In the genomic region with DNA sequence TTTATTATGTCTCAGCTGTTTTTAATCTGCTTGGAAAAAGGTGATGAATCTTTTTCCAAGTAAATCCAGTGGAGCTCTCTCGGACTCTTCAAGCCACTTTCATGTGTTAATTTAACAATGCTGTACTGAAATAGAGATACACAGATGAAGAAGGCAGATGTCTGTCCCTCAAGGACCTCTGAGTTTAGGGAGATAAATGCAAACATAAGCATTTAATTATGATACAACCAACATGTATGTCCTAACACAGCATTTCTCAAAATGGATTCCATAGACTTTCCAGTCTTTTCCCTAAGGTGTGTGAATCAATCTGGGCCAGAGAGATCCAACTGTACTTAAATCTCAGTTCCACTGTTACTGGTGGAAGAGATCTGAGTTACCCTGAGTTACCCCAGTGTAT, we compare ENCODE assay signal across 27 cellular contexts.
"Had no signal": no experiment of that assay in that cellular context is flagged by ENCODE, and none has a peak within 500 bp of the region (broad histone marks: within the 10 kb centered on the region; RNA-seq: fewer than 3 reads in every experiment).

No MANE protein-coding gene starts in this region.

- H3K36me3 ChIP-seq: stomach, suprapubic skin, thoracic aorta, thyroid gland, tibial artery, tibial nerve, transverse colon, upper lobe of left lung, upper lobe of right lung, uterus, vagina had no signal

- H3K27ac ChIP-seq: stomach, suprapubic skin, testis, thoracic aorta, thyroid gland, tibial artery, tibial nerve, transverse colon, upper lobe of left lung, upper lobe of right lung, uterus, vagina had no signal

- ATAC-seq: stimulated activated effector memory CD8-positive, alpha-beta T cell treated with anti-CD3 and anti-CD28 coated beads, Interleukin-12 subunit alpha, Interleukin-12 subunit beta, amount 100 ng/mL, for 72 hours; stimulated activated memory B cell treated with anti-CD40 and anti-IgM and Interleukin-4, amounts not matched to agents 10 μg/mL and 1 μg/mL and 100 μg/mL, for 72 hours; stimulated activated naive B cell treated with anti-CD40 and anti-IgM and Interleukin-4, amounts not matched to agents 10 μg/mL and 1 μg/mL and 100 μg/mL, for 72 hours; stimulated activated naive CD8-positive, alpha-beta T cell treated with anti-CD3 and anti-CD28 coated beads, Interleukin-15, amount 100 ng/mL, for 72 hours; stimulated activated naive CD8-positive, alpha-beta T cell treated with anti-CD3 and anti-CD28 coated beads, Interleukin-15, Interleukin-2, amounts not matched to agents 100 U/mL and 50 U/mL, for 24 hours; upper lobe of right lung had no signal

- DNase-seq: stimulated activated CD4-positive, alpha-beta T cell treated with anti-CD3 and anti-CD28 coated beads, Interleukin-2, amount 100 ng/mL, for 48 hours; stimulated activated CD4-positive, alpha-beta T cell treated with anti-CD3 and anti-CD28 coated beads, Interleukin-4, amount 100 ng/mL, for 1 hour; stimulated activated CD4-positive, alpha-beta T cell treated with anti-CD3 and anti-CD28 coated beads, Interleukin-4, amount 100 ng/mL, for 24 hours; stimulated activated CD4-positive, alpha-beta T cell treated with anti-CD3 and anti-CD28 coated beads, Interleukin-4, amount 100 ng/mL, for 4 hours; stimulated activated CD8-positive, alpha-beta memory T cell treated with anti-CD3 and anti-CD28 coated beads, Interleukin-4, amount 100 ng/mL, for 48 hours; stimulated activated naive B cell treated with anti-CD40 and anti-IgM and Interleukin-4, amounts not matched to agents 10 μg/mL and 1 μg/mL and 100 μg/mL, for 72 hours; stimulated activated naive CD4-positive, alpha-beta T cell; stimulated activated naive CD4-positive, alpha-beta T cell treated with Interleukin-2 at 50 U/mL for 16 hours; stimulated activated naive CD8-positive, alpha-beta T cell treated with anti-CD3 and anti-CD28 coated beads, Interleukin-15, amount 100 ng/mL, for 72 hours; stimulated activated naive CD8-positive, alpha-beta T cell treated with anti-CD3 and anti-CD28 coated beads, Interleukin-15, Interleukin-2, amounts not matched to agents 100 U/mL and 50 U/mL, for 24 hours; stomach; substantia nigra; testis; thyroid gland; tibial artery; transverse colon; trophoblast cell; upper lobe of left lung; upper lobe of right lung; uterus had no signal

- H3K4me3 ChIP-seq: stomach, suprapubic skin, testis, thoracic aorta, thyroid gland, tibial artery, tibial nerve, transverse colon, upper lobe of left lung, upper lobe of right lung, uterus, vagina had no signal

- H3K4me1 ChIP-seq: suprapubic skin, testis, thyroid gland, tibial artery, tibial nerve, transverse colon, upper lobe of left lung, upper lobe of right lung, uterus, vagina had no signal

- H3K27me3 ChIP-seq: stomach, suprapubic skin, testis, thyroid gland, tibial artery, tibial nerve, transverse colon, upper lobe of left lung, upper lobe of right lung, uterus, vagina had no signal

- H3K9me3 ChIP-seq: stomach, suprapubic skin, testis, thoracic aorta, thyroid gland, tibial artery, tibial nerve, transverse colon, upper lobe of left lung, upper lobe of right lung, uterus, vagina had no signal

- FAIRE-seq: urothelium cell line had no signal
